In the genomic region with DNA sequence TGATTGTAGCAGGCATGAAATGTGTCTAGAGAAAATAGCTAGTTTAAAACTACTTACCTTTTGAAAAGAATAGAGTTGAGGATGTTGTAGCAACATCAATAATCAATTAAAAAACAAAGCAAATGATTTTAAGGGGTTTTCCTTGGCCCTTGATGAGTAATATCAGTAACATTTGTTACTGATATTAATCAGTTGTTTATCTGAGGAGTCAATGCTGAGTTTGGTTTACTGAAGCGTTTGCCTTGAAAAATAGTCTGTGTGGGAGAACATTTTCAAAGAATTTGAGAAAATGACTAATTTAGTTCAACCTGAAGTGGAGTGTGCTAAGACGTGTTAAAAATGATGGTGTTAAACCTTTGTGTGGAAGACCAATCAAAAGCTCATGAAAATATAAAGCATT, we compare ENCODE assay signal across 18 cellular contexts. TPM values are rescaled to one million over a fixed set of nuclear protein-coding genes. Genes with fewer than 3 reads are reported as not detected.
DNase-seq lines count a peak whose midpoint lies in the region; ATAC-seq and FAIRE-seq lines count a peak whose summit lies in the region.
"Had no signal": no experiment of that assay in that cellular context is flagged by ENCODE, and none has a peak within 500 bp of the region (broad histone marks: within the 10 kb centered on the region; RNA-seq: fewer than 3 reads in every experiment).

No MANE protein-coding gene starts in this region.

- H3K36me3 ChIP-seq in CD8-positive, alpha-beta memory T cell (ENCODE audit: insufficient read depth, low read length): no peaks in the 10 kb centered on the region
- H3K36me3 ChIP-seq: esophagus squamous epithelium had no signal

- H3K27me3 Mint-ChIP-seq in CD8-positive, alpha-beta memory T cell: peaks cover 0 to 9% of the 10 kb centered on the region in 2 donors
- H3K27me3 Mint-ChIP-seq: type B pancreatic cell had no signal

- H3K36me3 Mint-ChIP-seq in CD8-positive, alpha-beta memory T cell: no peaks in the 10 kb centered on the region
- H3K36me3 Mint-ChIP-seq: naive thymus-derived CD4-positive, alpha-beta T cell; type B pancreatic cell had no signal

- ATAC-seq in GM18498 (IDR thresholded peaks at IDR 0.05; ENCODE audit: unreplicated experiment): peak; percentile 66
- peak; percentile 95 for ATAC-seq in HG02610 (IDR thresholded peaks at IDR 0.05; ENCODE audit: unreplicated experiment)
- peak; percentile 57 for ATAC-seq in HG03196 (IDR thresholded peaks at IDR 0.05; ENCODE audit: unreplicated experiment)
- no peak for ATAC-seq in HG03457 (IDR thresholded peaks at IDR 0.05; ENCODE audit: unreplicated experiment)
- ATAC-seq in GM21737 (IDR thresholded peaks at IDR 0.05; ENCODE audit: unreplicated experiment): no peak
- ATAC-seq: naive thymus-derived CD4-positive, alpha-beta T cell had no signal

- no peak overlapping the region for H3K4me3 ChIP-seq in CD8-positive, alpha-beta memory T cell (ENCODE audit: low read length)
- H3K4me3 ChIP-seq: coronary artery, esophagus squamous epithelium had no signal

- H3K4me1 ChIP-seq in CD8-positive, alpha-beta memory T cell (ENCODE audit: insufficient read depth, low read length): no peaks in the 10 kb centered on the region
- H3K4me1 ChIP-seq: esophagus squamous epithelium had no signal

- H3K27me3 ChIP-seq in CD8-positive, alpha-beta memory T cell (ENCODE audit: insufficient read depth, low read length, poor library complexity, severe bottlenecking): no peaks in the 10 kb centered on the region

- H3K27ac ChIP-seq in CD8-positive, alpha-beta memory T cell (ENCODE audit: low read depth, low read length): no peak overlapping the region
- H3K27ac ChIP-seq: coronary artery, esophagus squamous epithelium had no signal

- no peak overlapping the region for H3K4me3 Mint-ChIP-seq in CD8-positive, alpha-beta memory T cell
- H3K4me3 Mint-ChIP-seq: type B pancreatic cell had no signal

- DNase-seq in GM19239 (ENCODE audit: insufficient read length, low spot score): no peak
- no peak for DNase-seq in NCI-H2081 treated with DMSO at 0.1 percent for 48 hours (lab: John Stamatoyannopoulos, UW)
- DNase-seq in CD8-positive, alpha-beta memory T cell: no peak
- DNase-seq: activated CD4-positive, alpha-beta T cell treated with anti-CD3 and anti-CD28 coated beads for 1 hour; amygdala; esophagus squamous epithelium; hippocampal formation; naive thymus-derived CD4-positive, alpha-beta T cell; NCI-H1092 treated with DMSO at 0.1 percent for 48 hours; NCI-H510A had no signal

- CTCF ChIA-PET in CD8-positive, alpha-beta memory T cell (lab: Charles Lee): no interaction called here

- H3K4me1 Mint-ChIP-seq in CD8-positive, alpha-beta memory T cell: no peaks in the 10 kb centered on the region

- POLR2A ChIA-PET in CD8-positive, alpha-beta memory T cell (lab: Charles Lee): no interaction called here

- peaks cover 0 to 3% (median 0%) of the 10 kb centered on the region in 5 donors for H3K9me3 Mint-ChIP-seq in CD8-positive, alpha-beta memory T cell
- H3K9me3 Mint-ChIP-seq: type B pancreatic cell had no signal

- peak; percentile 42 for FAIRE-seq in GM19239 (lab: Jason Lieb, UNC)

- no peaks in the 10 kb centered on the region for H3K9me3 ChIP-seq in CD8-positive, alpha-beta memory T cell (ENCODE audit: low read length)
- H3K9me3 ChIP-seq: esophagus squamous epithelium had no signal

- H3K27ac Mint-ChIP-seq in CD8-positive, alpha-beta memory T cell: no peak overlapping the region
- H3K27ac Mint-ChIP-seq: naive thymus-derived CD4-positive, alpha-beta T cell; type B pancreatic cell had no signal

RNA-seq across cellular contexts. Expression of a gene that starts 9.3 kb away (rescaled TPM):
- total RNA-seq in CD8-positive, alpha-beta memory T cell: not detected
- polyA plus RNA-seq in CD8-positive, alpha-beta memory T cell: not detected
- total RNA-seq: esophagus squamous epithelium, RPMI7951 had no signal
- polyA plus RNA-seq: naive thymus-derived CD4-positive, alpha-beta T cell had no signal

Comparison
In these comparisons a context has a peak if more than half of its experiments do, and no peak if none do; other contexts are left out.
1. ATAC-seq: peak in GM18498 (single experiment), HG02610 (single experiment) and HG03196 (single experiment); none in HG03457 (single experiment) and GM21737 (single experiment).